ENCODE assay signal across 18 cellular contexts in the genomic region with DNA sequence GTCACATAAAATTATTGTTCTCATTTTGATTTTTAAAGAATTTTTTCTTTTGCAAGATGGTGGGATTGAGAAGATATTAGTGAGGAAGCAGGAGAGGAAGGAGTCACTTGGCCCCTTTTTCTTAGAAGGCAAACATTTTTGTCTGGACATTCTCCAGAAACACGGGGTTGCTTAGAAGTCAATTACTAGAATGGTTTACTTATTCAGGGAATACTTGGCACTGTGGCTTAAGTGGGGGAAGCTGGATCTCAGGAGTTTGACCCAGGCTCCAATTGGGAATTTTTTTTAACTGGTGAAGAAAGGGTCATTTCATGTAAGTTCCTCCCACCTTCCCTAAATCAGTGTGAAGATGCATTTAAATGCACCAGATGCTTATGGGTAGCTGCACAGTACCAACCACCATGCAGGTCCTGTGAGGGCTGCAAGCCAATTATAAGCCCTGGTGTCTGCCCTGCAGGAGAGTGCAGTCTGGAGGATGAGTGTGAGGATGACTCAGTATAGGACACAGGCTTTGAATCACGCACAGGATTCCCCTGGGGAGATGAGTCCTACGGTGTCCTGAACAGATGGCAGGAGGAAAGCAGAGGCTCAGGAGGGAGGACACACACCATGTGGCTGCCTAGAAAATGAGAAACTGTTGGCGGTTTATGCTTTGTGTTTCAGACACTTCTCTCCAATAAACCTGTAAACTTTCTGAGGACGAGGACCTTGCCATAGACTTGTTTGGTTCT.
DNase-seq lines count a peak whose midpoint lies in the region; ATAC-seq, FAIRE-seq and TF ChIP-seq lines count a peak whose summit lies in the region.
"Had no signal": no experiment of that assay in that cellular context is flagged by ENCODE, and none has a peak within 500 bp of the region (broad histone marks: within the 10 kb centered on the region; RNA-seq: fewer than 3 reads in every experiment).

No MANE protein-coding gene starts in this region.

- no peaks in the 10 kb centered on the region for H3K9me3 ChIP-seq in kidney (ENCODE audit: control insufficient read depth in 1 of 2, low read length in 2 of 2)
- no peaks in the 10 kb centered on the region for H3K9me3 ChIP-seq in gastrocnemius medialis
- H3K9me3 ChIP-seq: colonic mucosa had no signal

- peak overlapping the region in 1 of 2 donors; percentile 14 for H3K4me3 ChIP-seq in kidney (ENCODE audit: low read length in 2 of 2)
- no peak overlapping the region for H3K4me3 ChIP-seq in gastrocnemius medialis
- H3K4me3 ChIP-seq: colonic mucosa had no signal

- TF ChIP-seq POLR2A in gastrocnemius medialis (IDR thresholded peaks at IDR 0.05): no peak

- TF ChIP-seq CTCF in kidney (IDR thresholded peaks at IDR 0.05; ENCODE audit: borderline replicate concordance, extremely low read depth, insufficient read depth): no peak
- TF ChIP-seq CTCF in gastrocnemius medialis (IDR thresholded peaks at IDR 0.05 in 4 of 5, conservative IDR thresholded peaks at IDR 0.05 in 1 of 5): no peak

- FAIRE-seq in kidney (lab: Jason Lieb, UNC): peak; percentile 52
- FAIRE-seq: urothelium cell line had no signal

- H3K4me1 ChIP-seq in kidney (ENCODE audit: control insufficient read depth in 1 of 2, insufficient read depth in 1 of 2, low read depth in 1 of 2, low read length in 2 of 2) (peaks cover 10 to 24% of the 10 kb centered on the region in 2 donors), gastrocnemius medialis (no peaks in the 10 kb centered on the region)
- H3K4me1 ChIP-seq: colonic mucosa had no signal

- H3K36me3 ChIP-seq in kidney (ENCODE audit: control insufficient read depth in 1 of 2, insufficient read depth in 2 of 2, low read length in 2 of 2) (no peaks in the 10 kb centered on the region), gastrocnemius medialis (no peaks in the 10 kb centered on the region)
- H3K36me3 ChIP-seq: colonic mucosa had no signal

- ATAC-seq in SK-N-SH treated with all-trans-retinoic acid at 6 μM for 48 hours (peak; percentile 36; the same call in 1 of the 3 replicates), gastrocnemius medialis (no peak), GM21367 (IDR thresholded peaks at IDR 0.05; ENCODE audit: unreplicated experiment) (no peak)
- ATAC-seq: activated T-cell treated with anti-CD3 and anti-CD28 coated beads, Interleukin-2, amount 50 U/mL, for 4 hours; esophagus mucosa; Panc1; stimulated activated effector memory CD8-positive, alpha-beta T cell treated with anti-CD3 and anti-CD28 coated beads, Interleukin-12 subunit alpha, Interleukin-12 subunit beta, amount 100 ng/mL, for 72 hours had no signal

- H3K27ac ChIP-seq in kidney (ENCODE audit: low read depth in 2 of 2, low read length in 2 of 2) (peak overlapping the region in 1 of 2 donors; percentile 29), gastrocnemius medialis (no peak overlapping the region)
- H3K27ac ChIP-seq: colonic mucosa had no signal

- no peak overlapping the region for H3K9ac ChIP-seq in kidney (ENCODE audit: low read length in 2 of 2)

- in situ Hi-C loops in gastrocnemius medialis (cut with MboI; ENCODE audit: low sequenced_read_pairs in 4 of 4): no loop called here

- intact Hi-C loops in kidney (cut with DNase I) (no loop called here), gastrocnemius medialis (cut with DNase I; ENCODE audit: low total_unique reads) (no loop called here)

- peak; percentile 55 for DNase-seq in D341Med (ENCODE audit: low spot score)
- peak; percentile 91 for DNase-seq in HT1080 (ENCODE audit: low read depth)
- no peak for DNase-seq in kidney
- DNase-seq in pons (ENCODE audit: low spot score): no peak
- DNase-seq in activated CD4-positive, alpha-beta T cell treated with anti-CD3 and anti-CD28 coated beads for 48 hours: no peak
- DNase-seq in gastrocnemius medialis: no peak
- DNase-seq: activated CD4-positive, alpha-beta T cell treated with anti-CD3 and anti-CD28 coated beads, Interleukin-2, amount 10 ng/mL, durations not matched to agents 7 days and 5 days; activated T-cell treated with anti-CD3 and anti-CD28 coated beads, Interleukin-2, amount 50 U/mL, for 4 hours; colonic mucosa; GDM1; Kasumi-1; stimulated activated CD4-positive, alpha-beta T cell treated with anti-CD3 and anti-CD28 coated beads, Interleukin-4, amount 100 ng/mL, for 4 hours had no signal

- H3K27me3 ChIP-seq in gastrocnemius medialis: no peaks in the 10 kb centered on the region
- H3K27me3 ChIP-seq: colonic mucosa had no signal

TF ChIP-seq in SK-N-SH treated with all-trans-retinoic acid at 6 μM for 48 hours, 23 proteins besides CTCF, POLR2A, EP300 and RAD21:
- TF ChIP-seq GLIS3 (CRISPR knock-in tag; IDR thresholded peaks at IDR 0.05) (no peak), TOX (CRISPR knock-in tag; IDR thresholded peaks at IDR 0.05; ENCODE audit: borderline replicate concordance) (no peak), OSR1 (CRISPR knock-in tag; IDR thresholded peaks at IDR 0.05) (no peak), BACH2 (CRISPR knock-in tag; IDR thresholded peaks at IDR 0.05; ENCODE audit: borderline replicate concordance) (no peak), ZNF8 (CRISPR knock-in tag; IDR thresholded peaks at IDR 0.05) (no peak), ZC3H10 (CRISPR knock-in tag; IDR thresholded peaks at IDR 0.05) (no peak), PPARA (CRISPR knock-in tag; IDR thresholded peaks at IDR 0.05; ENCODE audit: borderline replicate concordance) (no peak), ESRRG (CRISPR knock-in tag; IDR thresholded peaks at IDR 0.05) (no peak), ISL1 (CRISPR knock-in tag; IDR thresholded peaks at IDR 0.05) (no peak), ZFP3 (CRISPR knock-in tag; IDR thresholded peaks at IDR 0.05) (no peak), ZNF565 (CRISPR knock-in tag; conservative IDR thresholded peaks at IDR 0.05; ENCODE audit: low read depth) (no peak)
- TF ChIP-seq, protein P1, sequence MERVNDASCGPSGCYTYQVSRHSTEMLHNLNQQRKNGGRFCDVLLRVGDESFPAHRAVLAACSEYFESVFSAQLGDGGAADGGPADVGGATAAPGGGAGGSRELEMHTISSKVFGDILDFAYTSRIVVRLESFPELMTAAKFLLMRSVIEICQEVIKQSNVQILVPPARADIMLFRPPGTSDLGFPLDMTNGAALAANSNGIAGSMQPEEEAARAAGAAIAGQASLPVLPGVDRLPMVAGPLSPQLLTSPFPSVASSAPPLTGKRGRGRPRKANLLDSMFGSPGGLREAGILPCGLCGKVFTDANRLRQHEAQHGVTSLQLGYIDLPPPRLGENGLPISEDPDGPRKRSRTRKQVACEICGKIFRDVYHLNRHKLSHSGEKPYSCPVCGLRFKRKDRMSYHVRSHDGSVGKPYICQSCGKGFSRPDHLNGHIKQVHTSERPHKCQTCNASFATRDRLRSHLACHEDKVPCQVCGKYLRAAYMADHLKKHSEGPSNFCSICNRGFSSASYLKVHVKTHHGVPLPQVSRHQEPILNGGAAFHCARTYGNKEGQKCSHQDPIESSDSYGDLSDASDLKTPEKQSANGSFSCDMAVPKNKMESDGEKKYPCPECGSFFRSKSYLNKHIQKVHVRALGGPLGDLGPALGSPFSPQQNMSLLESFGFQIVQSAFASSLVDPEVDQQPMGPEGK (CRISPR knock-in tag; IDR thresholded peaks at IDR 0.05; ENCODE audit: borderline replicate concordance): no peak
- TF ChIP-seq, protein P2, sequence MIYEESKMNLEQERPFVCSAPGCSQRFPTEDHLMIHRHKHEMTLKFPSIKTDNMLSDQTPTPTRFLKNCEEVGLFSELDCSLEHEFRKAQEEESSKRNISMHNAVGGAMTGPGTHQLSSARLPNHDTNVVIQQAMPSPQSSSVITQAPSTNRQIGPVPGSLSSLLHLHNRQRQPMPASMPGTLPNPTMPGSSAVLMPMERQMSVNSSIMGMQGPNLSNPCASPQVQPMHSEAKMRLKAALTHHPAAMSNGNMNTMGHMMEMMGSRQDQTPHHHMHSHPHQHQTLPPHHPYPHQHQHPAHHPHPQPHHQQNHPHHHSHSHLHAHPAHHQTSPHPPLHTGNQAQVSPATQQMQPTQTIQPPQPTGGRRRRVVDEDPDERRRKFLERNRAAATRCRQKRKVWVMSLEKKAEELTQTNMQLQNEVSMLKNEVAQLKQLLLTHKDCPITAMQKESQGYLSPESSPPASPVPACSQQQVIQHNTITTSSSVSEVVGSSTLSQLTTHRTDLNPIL (CRISPR knock-in tag; IDR thresholded peaks at IDR 0.05; ENCODE audit: low read depth): no peak

Comparison
In these comparisons a context has a peak if more than half of its experiments do, and no peak if none do; other contexts are left out.
1. DNase-seq: peak in D341Med (single experiment) and HT1080 (single experiment); none in kidney (single experiment), pons (single experiment), activated CD4-positive, alpha-beta T cell treated with anti-CD3 and anti-CD28 coated beads for 48 hours (single experiment) and gastrocnemius medialis (0 of 2).